ENCODE assay signal across 8 cellular contexts in the genomic region with DNA sequence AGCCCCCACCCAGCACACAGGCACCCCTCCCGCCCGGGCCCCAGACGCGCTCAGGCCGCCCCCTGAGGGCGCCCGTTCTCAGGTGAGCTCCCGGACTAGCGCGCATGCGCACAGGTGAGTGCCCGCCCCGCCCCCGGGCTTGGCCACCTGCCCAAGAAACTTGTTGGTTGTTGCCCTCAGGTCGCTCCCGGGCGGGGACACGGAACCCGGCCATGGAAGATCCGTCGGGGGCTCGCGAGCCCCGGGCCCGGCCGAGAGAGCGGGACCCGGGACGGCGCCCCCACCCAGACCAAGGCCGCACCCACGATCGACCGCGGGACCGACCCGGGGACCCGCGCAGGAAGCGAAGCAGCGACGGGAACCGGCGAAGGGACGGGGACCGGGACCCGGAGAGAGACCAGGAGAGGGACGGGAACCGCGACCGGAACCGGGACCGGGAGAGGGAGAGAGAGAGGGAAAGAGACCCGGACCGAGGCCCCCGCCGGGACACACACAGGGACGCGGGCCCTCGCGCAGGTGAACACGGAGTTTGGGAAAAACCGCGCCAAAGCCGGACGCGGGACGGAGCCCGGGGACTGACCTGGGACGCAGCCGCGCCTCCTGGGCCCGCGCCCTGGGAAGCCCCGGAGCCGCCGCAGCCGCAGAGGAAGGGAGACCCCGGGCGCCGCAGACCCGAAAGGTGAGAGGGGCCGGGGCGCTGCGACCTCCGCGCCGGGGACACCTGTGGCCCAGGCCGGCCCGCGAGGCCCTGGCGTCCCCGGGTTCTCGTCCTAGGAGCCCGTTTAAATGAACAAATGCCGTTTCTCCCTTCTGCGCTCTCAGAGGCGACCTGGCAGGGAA. TPM values are rescaled to one million over a fixed set of nuclear protein-coding genes. Genes with fewer than 3 reads are reported as not detected.
DNase-seq lines count a peak whose midpoint lies in the region; ATAC-seq and TF ChIP-seq lines count a peak whose summit lies in the region.

A gene with protein sequence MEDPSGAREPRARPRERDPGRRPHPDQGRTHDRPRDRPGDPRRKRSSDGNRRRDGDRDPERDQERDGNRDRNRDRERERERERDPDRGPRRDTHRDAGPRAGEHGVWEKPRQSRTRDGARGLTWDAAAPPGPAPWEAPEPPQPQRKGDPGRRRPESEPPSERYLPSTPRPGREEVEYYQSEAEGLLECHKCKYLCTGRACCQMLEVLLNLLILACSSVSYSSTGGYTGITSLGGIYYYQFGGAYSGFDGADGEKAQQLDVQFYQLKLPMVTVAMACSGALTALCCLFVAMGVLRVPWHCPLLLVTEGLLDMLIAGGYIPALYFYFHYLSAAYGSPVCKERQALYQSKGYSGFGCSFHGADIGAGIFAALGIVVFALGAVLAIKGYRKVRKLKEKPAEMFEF (plus strand): TSS at position 167 of the 840 bp plus-strand sequence. CDS start 46 bp downstream, at position 213.

- under 1% methylated on average over 15 of the region's 98 CpGs for WGBS in esophagus muscularis mucosa
- 1 to 2% (median 1%) methylated on average over 47 to 98 of the region's 98 CpGs for WGBS in ovary, 3 donors

- H3K27me3 ChIP-seq in HUES48 (ENCODE audit: control insufficient read depth, insufficient read depth, low read length) (no peaks in the 10 kb centered on the region), esophagus muscularis mucosa (peaks cover 0 to 64% (median 24%) of the 10 kb centered on the region in 4 donors), ovary (no peaks in the 10 kb centered on the region)

- intact Hi-C loops in esophagus muscularis mucosa (cut with DNase I): no loop called here
- intact Hi-C loops in ovary (cut with DNase I): no loop called here

- ATAC-seq in GM18520 (IDR thresholded peaks at IDR 0.05; ENCODE audit: unreplicated experiment) (no peak), GM21526 (IDR thresholded peaks at IDR 0.05; ENCODE audit: low FRiP score, unreplicated experiment) (no peak)

- TF ChIP-seq POLR2A in esophagus muscularis mucosa (IDR thresholded peaks at IDR 0.05; ENCODE audit: low read depth) (no peak), ovary (IDR thresholded peaks at IDR 0.05) (no peak)

- H3K4me1 ChIP-seq in HUES48 (ENCODE audit: control insufficient read depth, insufficient read depth, low read length) (peaks cover 9% of the 10 kb centered on the region), esophagus muscularis mucosa (peaks cover 13 to 15% (median 14%) of the 10 kb centered on the region in 4 donors), ovary (ENCODE audit: insufficient read depth) (peaks cover 10% of the 10 kb centered on the region)

- H3K9me3 ChIP-seq in HUES48 (ENCODE audit: control insufficient read depth, insufficient read depth, low read length) (no peaks in the 10 kb centered on the region), esophagus muscularis mucosa (peaks cover 0 to 8% (median 0%) of the 10 kb centered on the region in 4 donors), ovary (no peaks in the 10 kb centered on the region)

- H3K36me3 ChIP-seq in HUES48 (ENCODE audit: control insufficient read depth, insufficient read depth, low read length): peaks cover 26% of the 10 kb centered on the region
- H3K36me3 ChIP-seq in esophagus muscularis mucosa: no peaks in the 10 kb centered on the region
- H3K36me3 ChIP-seq in ovary: no peaks in the 10 kb centered on the region

- CTCF ChIA-PET in HEK293T (lab: Yijun Ruan, JAX): interaction anchor here (1.0 kb wide), 1 partner anchor 15 kb away, joined by 3 read pairs; no protein-coding TSS in a partner anchor

- no peak for TF ChIP-seq CTCF in AG10803 (conservative IDR thresholded peaks at IDR 0.05; ENCODE audit: low read length)
- TF ChIP-seq CTCF in esophagus muscularis mucosa (IDR thresholded peaks at IDR 0.05): no peak
- TF ChIP-seq CTCF in ovary (IDR thresholded peaks at IDR 0.05): no peak

- peak within 1 kb of the TSS; percentile 31 for H3K4me3 ChIP-seq in AG10803 (ENCODE audit: low read length)
- H3K4me3 ChIP-seq in HUES48 (ENCODE audit: low read depth, low read length): peak within 1 kb of the TSS; percentile 91
- H3K4me3 ChIP-seq in esophagus muscularis mucosa: peak within 1 kb of the TSS; percentile 38 to 50 (median 46)
- peak within 1 kb of the TSS; percentile 42 for H3K4me3 ChIP-seq in ovary

- peak within 1 kb of the TSS; percentile 35 for H3K27ac ChIP-seq in HUES48 (ENCODE audit: low read depth, low read length)
- H3K27ac ChIP-seq in esophagus muscularis mucosa (replicated peaks in 1 of 4): no peak within 1 kb of the TSS
- no peak within 1 kb of the TSS for H3K27ac ChIP-seq in ovary

- POLR2A ChIA-PET in HEK293T (lab: Yijun Ruan, JAX): no interaction called here

- peak within 1 kb of the TSS; percentile 72 for H3K9ac ChIP-seq in HUES48 (ENCODE audit: low read depth, low read length)

- no peak for TF ChIP-seq EP300 in esophagus muscularis mucosa (IDR thresholded peaks at IDR 0.05)
- no peak for TF ChIP-seq EP300 in ovary (IDR thresholded peaks at IDR 0.05)

- DNase-seq in AG10803 (ENCODE audit: low read depth) (no peak), esophagus muscularis mucosa (ENCODE audit: extremely low spot score) (no peak), ovary (peak; percentile 25 to 64 (median 36)), HEK293T (ENCODE audit: extremely low spot score) (no peak)
- DNase-seq in activated CD4-positive, alpha-beta T cell treated with anti-CD3 and anti-CD28 coated beads, Interleukin-2, amount 50 U/mL, for 48 hours: peak; percentile 14 to 18

TF ChIP-seq in HEK293T, 16 proteins besides CTCF, POLR2A, EP300 and RAD21:
- TF ChIP-seq LEF1 (IDR thresholded peaks at IDR 0.05; ENCODE audit: borderline replicate concordance): no peak
- no peak for TF ChIP-seq TARDBP (IDR thresholded peaks at IDR 0.05)
- no peak for TF ChIP-seq BHLHE40 (IDR thresholded peaks at IDR 0.05; ENCODE audit: borderline replicate concordance)
- TF ChIP-seq HDGF (IDR thresholded peaks at IDR 0.05; ENCODE audit: borderline replicate concordance): no peak
- TF ChIP-seq FOXK2 (IDR thresholded peaks at IDR 0.05): no peak
- TF ChIP-seq, protein P1, sequence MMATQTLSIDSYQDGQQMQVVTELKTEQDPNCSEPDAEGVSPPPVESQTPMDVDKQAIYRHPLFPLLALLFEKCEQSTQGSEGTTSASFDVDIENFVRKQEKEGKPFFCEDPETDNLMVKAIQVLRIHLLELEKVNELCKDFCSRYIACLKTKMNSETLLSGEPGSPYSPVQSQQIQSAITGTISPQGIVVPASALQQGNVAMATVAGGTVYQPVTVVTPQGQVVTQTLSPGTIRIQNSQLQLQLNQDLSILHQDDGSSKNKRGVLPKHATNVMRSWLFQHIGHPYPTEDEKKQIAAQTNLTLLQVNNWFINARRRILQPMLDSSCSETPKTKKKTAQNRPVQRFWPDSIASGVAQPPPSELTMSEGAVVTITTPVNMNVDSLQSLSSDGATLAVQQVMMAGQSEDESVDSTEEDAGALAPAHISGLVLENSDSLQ (IDR thresholded peaks at IDR 0.05): no peak
- no peak for TF ChIP-seq ELF4 (IDR thresholded peaks at IDR 0.05)
- TF ChIP-seq L3MBTL2 (conservative IDR thresholded peaks at IDR 0.05): no peak; the same call in 1 of the 2 replicates
- no peak for TF ChIP-seq ARNT (IDR thresholded peaks at IDR 0.05)

RNA-seq across cellular contexts. Expression of the gene that starts here (rescaled TPM):
- total RNA-seq in esophagus muscularis mucosa (under 1 TPM in 1 of 4 donors, not detected in 3; 0.46 TPM), ovary (1 to 10 TPM in 2 of 7 donors, under 1 TPM in 4, not detected in 1; 0.10 to 9.2 (median 0.68) TPM)
- 1 to 10 TPM in 1 of 2 donors, under 1 TPM in 1; 0.20 to 1.5 TPM for polyA plus RNA-seq in ovary

Comparison
In these comparisons a context has a peak if more than half of its experiments do, and no peak if none do; other contexts are left out.
1. DNase-seq: peak in activated CD4-positive, alpha-beta T cell treated with anti-CD3 and anti-CD28 coated beads, Interleukin-2, amount 50 U/mL, for 48 hours (2 of 2) and ovary (5 of 5); none in AG10803 (single experiment), esophagus muscularis mucosa (single experiment) and HEK293T (single experiment).
2. H3K4me3 ChIP-seq: peak in every context shown above with its lines; median percentile 91 in HUES48; 46 in esophagus muscularis mucosa; 42 in ovary; 31 in AG10803.